ENCODE assay signal across 17 cellular contexts in the genomic region with DNA sequence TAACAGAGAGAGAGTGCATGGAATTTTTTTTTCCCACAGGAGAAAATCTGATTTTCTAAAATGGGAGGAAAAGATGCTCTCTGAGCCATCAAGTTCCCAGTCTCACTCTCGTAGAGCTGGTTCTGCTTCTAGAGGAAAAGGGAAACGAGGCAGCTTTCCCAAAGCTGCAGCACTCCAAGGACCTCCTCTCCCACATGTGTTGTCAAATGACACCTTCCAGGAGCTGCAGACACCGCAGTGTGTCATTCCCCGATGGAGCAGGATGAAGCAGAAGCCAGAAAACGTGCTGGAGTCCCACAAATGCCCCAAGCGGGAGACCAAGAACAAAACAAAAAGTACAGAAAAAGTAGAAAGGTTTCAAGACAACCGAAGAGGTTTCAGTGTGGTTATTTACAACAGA.
"Had no signal": no experiment of that assay in that cellular context is flagged by ENCODE, and none has a peak within 500 bp of the region (broad histone marks: within the 10 kb centered on the region; RNA-seq: fewer than 3 reads in every experiment).

No MANE protein-coding gene starts in this region.

- H3K9me3 ChIP-seq: SK-N-SH had no signal

- DNase-seq: IMR-90, Karpas-422, KG1, MM.1S, NCI-H1092 treated with DMSO at 0.1 percent for 48 hours, NCI-H1436, NCI-H187, NCI-H2029, NCI-H2171 treated with DMSO at 0.1 percent for 48 hours, NCI-H345, NCI-H524, NCI-H774, RPMI8226, SHP77, SW 1271 had no signal

- ATAC-seq: HepG2 had no signal
